In the genomic region with DNA sequence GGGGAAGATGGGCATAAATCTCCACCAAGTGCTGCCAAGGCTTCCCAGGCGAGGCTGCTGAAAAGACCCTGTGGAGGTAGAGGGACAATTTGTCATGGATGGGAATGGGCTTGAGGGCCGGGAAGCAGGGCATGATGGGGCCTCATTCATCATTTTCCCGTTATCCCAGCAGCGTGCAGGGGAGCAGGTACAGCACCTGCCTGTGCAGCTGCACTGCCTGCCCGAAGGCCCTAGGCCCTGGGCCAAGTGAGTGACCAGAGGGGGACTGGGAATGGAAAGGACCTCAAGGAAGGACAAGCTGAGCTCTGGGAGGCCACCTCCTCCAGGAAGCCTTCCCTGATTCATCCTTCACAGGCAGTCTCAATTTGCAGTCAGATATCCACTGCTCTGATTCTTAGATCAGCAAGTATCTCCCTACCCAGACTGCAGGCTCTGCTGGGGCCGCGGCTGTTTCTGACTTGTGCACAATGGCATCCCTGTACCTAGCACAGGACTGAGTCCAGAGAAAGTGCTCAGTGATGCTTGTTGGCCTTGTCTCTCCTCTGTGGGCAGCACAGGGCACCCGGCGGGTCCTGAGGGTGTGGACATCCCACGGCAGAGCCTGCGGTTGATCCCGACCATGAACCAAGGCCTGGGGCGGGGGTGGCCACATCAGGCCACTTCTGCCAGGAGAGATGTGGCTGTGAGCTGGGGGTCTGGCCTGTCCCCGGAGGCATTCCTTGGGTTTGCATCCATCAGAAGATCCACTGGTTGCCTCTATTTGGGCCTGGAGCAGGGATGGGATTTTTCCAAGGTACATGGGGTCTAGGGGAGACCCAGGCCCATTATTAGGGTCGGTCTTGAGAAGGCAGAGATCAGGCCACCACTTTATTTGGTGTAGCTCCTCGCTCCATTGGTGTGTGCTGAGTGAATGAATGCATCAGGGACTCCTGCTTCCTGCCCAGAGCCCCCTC, we compare ENCODE assay signal across 20 cellular contexts.
DNase-seq lines count a peak whose midpoint lies in the region; ATAC-seq and TF ChIP-seq lines count a peak whose summit lies in the region.
"Had no signal": no experiment of that assay in that cellular context is flagged by ENCODE, and none has a peak within 500 bp of the region (broad histone marks: within the 10 kb centered on the region; RNA-seq: fewer than 3 reads in every experiment).

No MANE protein-coding gene starts in this region.

- no peaks in the 10 kb centered on the region for H3K36me3 ChIP-seq in Panc1 (ENCODE audit: control insufficient read depth, insufficient read depth, low read length)
- no peaks in the 10 kb centered on the region for H3K36me3 ChIP-seq in esophagus muscularis mucosa
- no peaks in the 10 kb centered on the region for H3K36me3 ChIP-seq in sigmoid colon
- H3K36me3 ChIP-seq: gastrocnemius medialis, HAP-1, lower lobe of right lung had no signal

- WGBS in esophagus muscularis mucosa, result 90% methylated on average over 15 of the region's 16 CpGs
- WGBS in sigmoid colon, 2 donors, result 74 to 87% methylated on average over 16 of the region's 16 CpGs

- H3K27ac ChIP-seq in AG04450 (ENCODE audit: low read depth, low read length), result peak overlapping the region; percentile 39
- H3K27ac ChIP-seq in Panc1 (ENCODE audit: low read length), result peak overlapping the region; percentile 86
- no peak overlapping the region for H3K27ac ChIP-seq in esophagus muscularis mucosa (replicated peaks in 1 of 4)
- no peak overlapping the region for H3K27ac ChIP-seq in sigmoid colon
- H3K27ac ChIP-seq: epithelial cell of prostate, gastrocnemius medialis, lower lobe of right lung had no signal

- no peak for TF ChIP-seq EP300 in esophagus muscularis mucosa (IDR thresholded peaks at IDR 0.05)
- TF ChIP-seq EP300 in sigmoid colon (IDR thresholded peaks at IDR 0.05), result no peak

- H3K4me1 ChIP-seq in Panc1 (ENCODE audit: control insufficient read depth, insufficient read depth, low read length), result peaks cover 35% of the 10 kb centered on the region
- H3K4me1 ChIP-seq in esophagus muscularis mucosa, result no peaks in the 10 kb centered on the region
- peaks cover 0 to 9% (median 8%) of the 10 kb centered on the region in 4 donors for H3K4me1 ChIP-seq in sigmoid colon
- H3K4me1 ChIP-seq: gastrocnemius medialis, HAP-1, lower lobe of right lung had no signal

- no peak for ATAC-seq in Panc1
- no peak for ATAC-seq in HG02884 (IDR thresholded peaks at IDR 0.05; ENCODE audit: unreplicated experiment)
- no peak for ATAC-seq in HG03108 (IDR thresholded peaks at IDR 0.05; ENCODE audit: unreplicated experiment)
- ATAC-seq: gastrocnemius medialis; lower lobe of right lung; stimulated activated naive CD8-positive, alpha-beta T cell treated with anti-CD3 and anti-CD28 coated beads, Interleukin-15, amount 100 ng/mL, for 72 hours had no signal

- in situ Hi-C loops in Panc1 (cut with HindIII; ENCODE audit: low pct_unique_long_range_greater_than_20kb, low sequenced_read_pairs), result no loop called here

- DNase-seq in AG04450 (ENCODE audit: low read depth, low spot score) (no peak), Panc1 (ENCODE audit: low read depth, low spot score) (no peak), esophagus muscularis mucosa (ENCODE audit: extremely low spot score) (peak; percentile 89), sigmoid colon (peak; percentile 38), NCI-H774 (lab: John Stamatoyannopoulos, UW) (no peak)
- DNase-seq: activated CD4-positive, alpha-beta T cell treated with anti-CD3 and anti-CD28 coated beads for 48 hours; amygdala; BE2C; gastrocnemius medialis; MV-4-11; naive B cell; NCI-H2029 treated with DMSO at 0.1 percent for 48 hours; NCI-H524; T1000 had no signal

- intact Hi-C loops in Panc1 (cut with micrococcal nuclease; ENCODE audit: unreplicated experiment), result loop anchor here (10.0 kb wide), 1 partner anchor 164 kb away; no protein-coding TSS in a partner anchor
- intact Hi-C loops in esophagus muscularis mucosa (cut with DNase I), result no loop called here
- intact Hi-C loops in sigmoid colon (cut with DNase I), result no loop called here

- TF ChIP-seq POLR2A in esophagus muscularis mucosa (IDR thresholded peaks at IDR 0.05; ENCODE audit: low read depth) (no peak), sigmoid colon (IDR thresholded peaks at IDR 0.05) (no peak)

- no peak overlapping the region for H3K4me3 ChIP-seq in AG04450 (ENCODE audit: low read depth, low read length)
- H3K4me3 ChIP-seq in Panc1 (ENCODE audit: low read depth in 2 of 2, low read length in 2 of 2), result no peak overlapping the region
- H3K4me3 ChIP-seq in esophagus muscularis mucosa, result no peak overlapping the region
- H3K4me3 ChIP-seq in sigmoid colon, result no peak overlapping the region
- H3K4me3 ChIP-seq: gastrocnemius medialis, HAP-1, lower lobe of right lung had no signal

- TF ChIP-seq CTCF in AG04450 (IDR thresholded peaks at IDR 0.05; ENCODE audit: low read depth, low read length), result no peak
- no peak for TF ChIP-seq CTCF in Panc1 (IDR thresholded peaks at IDR 0.05)
- no peak for TF ChIP-seq CTCF in esophagus muscularis mucosa (IDR thresholded peaks at IDR 0.05)
- TF ChIP-seq CTCF in sigmoid colon (IDR thresholded peaks at IDR 0.05), result no peak

- H3K9me3 ChIP-seq in AG04450 (ENCODE audit: control insufficient read depth, insufficient read depth, low read length) (peaks cover 7% of the 10 kb centered on the region; the same call in 1 of the 2 replicates), Panc1 (ENCODE audit: control insufficient read depth, insufficient read depth, low read depth, low read length) (no peaks in the 10 kb centered on the region), esophagus muscularis mucosa (no peaks in the 10 kb centered on the region), sigmoid colon (no peaks in the 10 kb centered on the region)
- H3K9me3 ChIP-seq: BE2C, gastrocnemius medialis, HAP-1, lower lobe of right lung had no signal

- no TSS peak for BruUV-seq in Panc1 (replicated peaks; lab: Mats Ljungman, UMichigan)

- H3K27me3 ChIP-seq in AG04450 (ENCODE audit: control insufficient read depth, insufficient read depth, low read length) (no peaks in the 10 kb centered on the region), Panc1 (ENCODE audit: control insufficient read depth, insufficient read depth, low read length) (no peaks in the 10 kb centered on the region), esophagus muscularis mucosa (peaks cover 0 to 37% (median 0%) of the 10 kb centered on the region in 4 donors), sigmoid colon (peaks cover 0 to 5% (median 0%) of the 10 kb centered on the region in 3 donors)
- H3K27me3 ChIP-seq: BE2C had no signal

- CTCF ChIA-PET in AG04450 (lab: Charles Lee), result no interaction called here
- CTCF ChIA-PET in Panc1 (lab: Charles Lee), result interaction anchor here (0.5 kb wide), 1 partner anchor 231 kb away, joined by 3 read pairs; no protein-coding TSS in a partner anchor

- POLR2A ChIA-PET in AG04450 (lab: Yijun Ruan, JAX), result no interaction called here
- POLR2A ChIA-PET in Panc1 (lab: Charles Lee), result no interaction called here

Comparison
In these comparisons a context has a peak if more than half of its experiments do, and no peak if none do; other contexts are left out.
1. DNase-seq: peak in esophagus muscularis mucosa (single experiment) and sigmoid colon (single experiment); none in AG04450 (single experiment), Panc1 (single experiment) and NCI-H774 (single experiment).
2. H3K27ac ChIP-seq: peak in AG04450 (single experiment) and Panc1 (single experiment); none in esophagus muscularis mucosa (0 of 4) and sigmoid colon (0 of 4).